Comparison of ENCODE assay signal across 2 cellular contexts in the genomic region with DNA sequence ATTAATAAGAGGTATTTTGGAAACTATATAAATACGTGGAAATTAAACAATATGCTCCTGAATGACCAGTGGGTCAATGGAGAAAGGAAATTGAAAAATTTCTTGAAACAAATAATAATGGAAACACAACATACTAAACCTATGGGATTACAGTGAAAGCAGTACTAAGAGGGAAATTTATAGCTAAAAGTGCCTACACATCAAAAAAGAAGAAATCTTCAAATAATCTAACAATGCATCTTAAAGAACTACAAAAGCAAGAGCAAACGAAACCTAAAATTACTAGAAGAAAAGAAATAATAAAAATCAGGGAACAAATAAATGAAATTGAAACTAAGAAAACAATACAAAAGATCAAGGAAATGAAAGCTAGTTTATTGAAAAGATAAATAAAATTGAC.
TF ChIP-seq lines count a peak whose summit lies in the region.

No MANE protein-coding gene starts in this region.

TF ChIP-seq in HepG2, 621 proteins besides CTCF, POLR2A, EP300 and RAD21:
- TF ChIP-seq PHB2 (IDR thresholded peaks at IDR 0.05; ENCODE audit: partially characterized antibody) (no peak), ZBTB8A (CRISPR knock-in tag; IDR thresholded peaks at IDR 0.05; ENCODE audit: borderline replicate concordance, low read depth) (no peak), ZNF550 (CRISPR knock-in tag; IDR thresholded peaks at IDR 0.05; ENCODE audit: borderline replicate concordance) (no peak), SRSF4 (IDR thresholded peaks at IDR 0.05; ENCODE audit: low read depth, low read length, poor library complexity, severe bottlenecking) (no peak), U2AF2 (IDR thresholded peaks at IDR 0.05; ENCODE audit: low read depth, low read length) (no peak), MAFF (IDR thresholded peaks at IDR 0.05; ENCODE audit: low read depth, low read length) (peak; percentile 31; the same call in 1 of the 2 replicates), ZNF652 (CRISPR knock-in tag; IDR thresholded peaks at IDR 0.05; ENCODE audit: borderline replicate concordance, low read depth) (no peak), ZNF782 (CRISPR knock-in tag; IDR thresholded peaks at IDR 0.05; ENCODE audit: borderline replicate concordance) (no peak), MAFK (conservative IDR thresholded peaks at IDR 0.05 in 1 of 2, IDR thresholded peaks at IDR 0.05 in 1 of 2; ENCODE audit: low read length in 2 of 2) (peak; percentile 4 to 59; a peak in 2 of 4 replicates), TRIM24 (CRISPR knock-in tag; IDR thresholded peaks at IDR 0.05) (no peak), MYNN (CRISPR knock-in tag; IDR thresholded peaks at IDR 0.05; ENCODE audit: low read depth) (no peak), MBD4 (IDR thresholded peaks at IDR 0.05; ENCODE audit: borderline replicate concordance, low read length) (no peak), NR3C1 (CRISPR knock-in tag; IDR thresholded peaks at IDR 0.05) (no peak), HOXA9 (CRISPR knock-in tag; IDR thresholded peaks at IDR 0.05; ENCODE audit: borderline replicate concordance) (no peak)
- TF ChIP-seq, protein P1, sequence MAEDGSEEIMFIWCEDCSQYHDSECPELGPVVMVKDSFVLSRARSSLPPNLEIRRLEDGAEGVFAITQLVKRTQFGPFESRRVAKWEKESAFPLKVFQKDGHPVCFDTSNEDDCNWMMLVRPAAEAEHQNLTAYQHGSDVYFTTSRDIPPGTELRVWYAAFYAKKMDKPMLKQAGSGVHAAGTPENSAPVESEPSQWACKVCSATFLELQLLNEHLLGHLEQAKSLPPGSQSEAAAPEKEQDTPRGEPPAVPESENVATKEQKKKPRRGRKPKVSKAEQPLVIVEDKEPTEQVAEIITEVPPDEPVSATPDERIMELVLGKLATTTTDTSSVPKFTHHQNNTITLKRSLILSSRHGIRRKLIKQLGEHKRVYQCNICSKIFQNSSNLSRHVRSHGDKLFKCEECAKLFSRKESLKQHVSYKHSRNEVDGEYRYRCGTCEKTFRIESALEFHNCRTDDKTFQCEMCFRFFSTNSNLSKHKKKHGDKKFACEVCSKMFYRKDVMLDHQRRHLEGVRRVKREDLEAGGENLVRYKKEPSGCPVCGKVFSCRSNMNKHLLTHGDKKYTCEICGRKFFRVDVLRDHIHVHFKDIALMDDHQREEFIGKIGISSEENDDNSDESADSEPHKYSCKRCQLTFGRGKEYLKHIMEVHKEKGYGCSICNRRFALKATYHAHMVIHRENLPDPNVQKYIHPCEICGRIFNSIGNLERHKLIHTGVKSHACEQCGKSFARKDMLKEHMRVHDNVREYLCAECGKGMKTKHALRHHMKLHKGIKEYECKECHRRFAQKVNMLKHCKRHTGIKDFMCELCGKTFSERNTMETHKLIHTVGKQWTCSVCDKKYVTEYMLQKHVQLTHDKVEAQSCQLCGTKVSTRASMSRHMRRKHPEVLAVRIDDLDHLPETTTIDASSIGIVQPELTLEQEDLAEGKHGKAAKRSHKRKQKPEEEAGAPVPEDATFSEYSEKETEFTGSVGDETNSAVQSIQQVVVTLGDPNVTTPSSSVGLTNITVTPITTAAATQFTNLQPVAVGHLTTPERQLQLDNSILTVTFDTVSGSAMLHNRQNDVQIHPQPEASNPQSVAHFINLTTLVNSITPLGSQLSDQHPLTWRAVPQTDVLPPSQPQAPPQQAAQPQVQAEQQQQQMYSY (CRISPR knock-in tag; IDR thresholded peaks at IDR 0.05), result no peak
- TF ChIP-seq, protein P2, sequence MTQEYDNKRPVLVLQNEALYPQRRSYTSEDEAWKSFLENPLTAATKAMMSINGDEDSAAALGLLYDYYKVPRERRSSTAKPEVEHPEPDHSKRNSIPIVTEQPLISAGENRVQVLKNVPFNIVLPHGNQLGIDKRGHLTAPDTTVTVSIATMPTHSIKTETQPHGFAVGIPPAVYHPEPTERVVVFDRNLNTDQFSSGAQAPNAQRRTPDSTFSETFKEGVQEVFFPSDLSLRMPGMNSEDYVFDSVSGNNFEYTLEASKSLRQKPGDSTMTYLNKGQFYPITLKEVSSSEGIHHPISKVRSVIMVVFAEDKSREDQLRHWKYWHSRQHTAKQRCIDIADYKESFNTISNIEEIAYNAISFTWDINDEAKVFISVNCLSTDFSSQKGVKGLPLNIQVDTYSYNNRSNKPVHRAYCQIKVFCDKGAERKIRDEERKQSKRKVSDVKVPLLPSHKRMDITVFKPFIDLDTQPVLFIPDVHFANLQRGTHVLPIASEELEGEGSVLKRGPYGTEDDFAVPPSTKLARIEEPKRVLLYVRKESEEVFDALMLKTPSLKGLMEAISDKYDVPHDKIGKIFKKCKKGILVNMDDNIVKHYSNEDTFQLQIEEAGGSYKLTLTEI (CRISPR knock-in tag; conservative IDR thresholded peaks at IDR 0.05), result no peak

TF ChIP-seq in IMR-90, 13 proteins besides CTCF, POLR2A, EP300 and RAD21:
- TF ChIP-seq, protein P3, sequence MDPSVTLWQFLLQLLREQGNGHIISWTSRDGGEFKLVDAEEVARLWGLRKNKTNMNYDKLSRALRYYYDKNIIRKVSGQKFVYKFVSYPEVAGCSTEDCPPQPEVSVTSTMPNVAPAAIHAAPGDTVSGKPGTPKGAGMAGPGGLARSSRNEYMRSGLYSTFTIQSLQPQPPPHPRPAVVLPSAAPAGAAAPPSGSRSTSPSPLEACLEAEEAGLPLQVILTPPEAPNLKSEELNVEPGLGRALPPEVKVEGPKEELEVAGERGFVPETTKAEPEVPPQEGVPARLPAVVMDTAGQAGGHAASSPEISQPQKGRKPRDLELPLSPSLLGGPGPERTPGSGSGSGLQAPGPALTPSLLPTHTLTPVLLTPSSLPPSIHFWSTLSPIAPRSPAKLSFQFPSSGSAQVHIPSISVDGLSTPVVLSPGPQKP (IDR thresholded peaks at IDR 0.05; ENCODE audit: borderline replicate concordance, low read depth, low read length), result no peak
- no peak for TF ChIP-seq MXI1 (IDR thresholded peaks at IDR 0.05; ENCODE audit: borderline replicate concordance, low read depth, low read length)
- no peak for TF ChIP-seq CEBPB (IDR thresholded peaks at IDR 0.05; ENCODE audit: low read depth, low read length)
- TF ChIP-seq NFE2L2 (IDR thresholded peaks at IDR 0.05; ENCODE audit: low read depth, low read length), result no peak
- no peak for TF ChIP-seq FOS (IDR thresholded peaks at IDR 0.05; ENCODE audit: low read depth, low read length)
- no peak for TF ChIP-seq SMC3 (IDR thresholded peaks at IDR 0.05; ENCODE audit: low read depth, low read length)
- TF ChIP-seq RCOR1 (IDR thresholded peaks at IDR 0.05; ENCODE audit: insufficient replicate concordance, low read length), result no peak
- peak; percentile 68 for TF ChIP-seq MAFK (IDR thresholded peaks at IDR 0.05; ENCODE audit: low read depth, low read length)
- TF ChIP-seq BHLHE40 (IDR thresholded peaks at IDR 0.05; ENCODE audit: low read depth, low read length), result no peak
